Comparison of ENCODE assay signal across 8 cellular contexts in genomic region chrY:7272556-7273195, GRCh38.
DNase-seq lines count a peak whose midpoint lies in the region; ATAC-seq and TF ChIP-seq lines count a peak whose summit lies in the region.

No MANE protein-coding gene starts in this region.

- H3K27me3 ChIP-seq in CD4-positive, alpha-beta T cell (ENCODE audit: control insufficient read depth, insufficient read depth, low read length), result no peaks in the 10 kb centered on the region
- no peaks in the 10 kb centered on the region for H3K27me3 ChIP-seq in thymus (ENCODE audit: control insufficient read depth, insufficient read depth)

- peak overlapping the region; percentile 70 for H3K4me3 ChIP-seq in thymus (ENCODE audit: low read length)

- intact Hi-C loops in CD4-positive, alpha-beta T cell (cut with DNase I, micrococcal nuclease), result loop anchor here (1.0 to 10.0 kb wide), 4 partner anchors 18 to 70 kb away; no protein-coding TSS in a partner anchor

- DNase-seq in CD4-positive, alpha-beta T cell, result peak in 7 of 10 experiments; percentile 42 to 66 (median 48)
- peak; percentile 72 for DNase-seq in activated CD8-positive, alpha-beta T cell treated with anti-CD3 and anti-CD28 coated beads, Interleukin-2, amount 10 ng/mL, durations not matched to agents 7 days and 5 days
- DNase-seq in iPS DF 19.7 (ENCODE audit: low read depth, low spot score), result peak; percentile 23
- no peak for DNase-seq in NCI-H774 (lab: John Stamatoyannopoulos, UW)
- no peak for DNase-seq in effector CD4-positive, alpha-beta T cell

- no peak for ATAC-seq in CD4-positive, alpha-beta T cell (ENCODE audit: poor library complexity)
- ATAC-seq in HG02884 (IDR thresholded peaks at IDR 0.05; ENCODE audit: unreplicated experiment) (peak; percentile 30), GM18502 (IDR thresholded peaks at IDR 0.05; ENCODE audit: poor library complexity, unreplicated experiment) (no peak)
- ATAC-seq in activated CD8-positive, alpha-beta T cell treated with anti-CD3 and anti-CD28 coated beads, Interleukin-2, amount 10 ng/mL, durations not matched to agents 7 days and 5 days, result no peak

- H3K27ac Mint-ChIP-seq in CD4-positive, alpha-beta T cell, result peak overlapping the region; percentile 99
- peak overlapping the region; percentile 97 for H3K27ac Mint-ChIP-seq in activated CD8-positive, alpha-beta T cell treated with anti-CD3 and anti-CD28 coated beads, Interleukin-2, amount 10 ng/mL, durations not matched to agents 7 days and 5 days

- no peaks in the 10 kb centered on the region for H3K36me3 ChIP-seq in thymus (ENCODE audit: control insufficient read depth, insufficient read depth)

- no peaks in the 10 kb centered on the region for H3K9me3 ChIP-seq in CD4-positive, alpha-beta T cell (ENCODE audit: control insufficient read depth, low read length)
- H3K9me3 ChIP-seq in thymus (ENCODE audit: control insufficient read depth), result no peaks in the 10 kb centered on the region

- H3K4me1 ChIP-seq in thymus (ENCODE audit: control insufficient read depth, insufficient read depth, low read length), result no peaks in the 10 kb centered on the region

- H3K9me3 Mint-ChIP-seq in CD4-positive, alpha-beta T cell, result no peaks in the 10 kb centered on the region
- no peaks in the 10 kb centered on the region for H3K9me3 Mint-ChIP-seq in activated CD8-positive, alpha-beta T cell treated with anti-CD3 and anti-CD28 coated beads, Interleukin-2, amount 10 ng/mL, durations not matched to agents 7 days and 5 days (ENCODE audit: insufficient read depth)

- peaks cover 27% of the 10 kb centered on the region for H3K4me1 Mint-ChIP-seq in CD4-positive, alpha-beta T cell (ENCODE audit: low read depth)
- H3K4me1 Mint-ChIP-seq in activated CD8-positive, alpha-beta T cell treated with anti-CD3 and anti-CD28 coated beads, Interleukin-2, amount 10 ng/mL, durations not matched to agents 7 days and 5 days (ENCODE audit: low read depth), result peaks cover 22% of the 10 kb centered on the region

- POLR2A ChIA-PET in CD4-positive, alpha-beta T cell (lab: Charles Lee), result interaction anchor here (0.5 to 4.9 kb wide), 15 partner anchors 8 to 188 kb away, joined by 3 to 40 read pairs (median 5); no protein-coding TSS in a partner anchor
- POLR2A ChIA-PET in activated CD8-positive, alpha-beta T cell treated with anti-CD3 and anti-CD28 coated beads, Interleukin-2, amount 10 ng/mL, durations not matched to agents 7 days and 5 days (lab: Charles Lee), result interaction anchor here (1.0 to 1.4 kb wide), 6 partner anchors 17 to 167 kb away, joined by 3 to 7 read pairs (median 3); no protein-coding TSS in a partner anchor

- H3K27me3 Mint-ChIP-seq in CD4-positive, alpha-beta T cell, result no peaks in the 10 kb centered on the region
- no peaks in the 10 kb centered on the region for H3K27me3 Mint-ChIP-seq in activated CD8-positive, alpha-beta T cell treated with anti-CD3 and anti-CD28 coated beads, Interleukin-2, amount 10 ng/mL, durations not matched to agents 7 days and 5 days (ENCODE audit: low read depth)

- H3K4me3 Mint-ChIP-seq in CD4-positive, alpha-beta T cell, result peak overlapping the region; percentile 97
- peak overlapping the region; percentile 92 for H3K4me3 Mint-ChIP-seq in activated CD8-positive, alpha-beta T cell treated with anti-CD3 and anti-CD28 coated beads, Interleukin-2, amount 10 ng/mL, durations not matched to agents 7 days and 5 days

- WGBS in thymus, result under 1% methylated on average over 24 of the region's 24 CpGs

- CTCF ChIA-PET in CD4-positive, alpha-beta T cell (lab: Charles Lee), result no interaction called here
- CTCF ChIA-PET in activated CD8-positive, alpha-beta T cell treated with anti-CD3 and anti-CD28 coated beads, Interleukin-2, amount 10 ng/mL, durations not matched to agents 7 days and 5 days (lab: Charles Lee), result interaction anchor here (0.6 to 2.8 kb wide), 17 partner anchors 8 to 187 kb away, joined by 3 to 10 read pairs (median 4); no protein-coding TSS in a partner anchor

- TF ChIP-seq CTCF in CD4-positive, alpha-beta T cell (IDR thresholded peaks at IDR 0.05), result peak; percentile 37

- peak overlapping the region; percentile 29 for H3K27ac ChIP-seq in CD4-positive, alpha-beta T cell (ENCODE audit: low read depth, low read length)
- H3K27ac ChIP-seq in thymus (ENCODE audit: low read depth), result peak overlapping the region; percentile 81

- peaks cover 23% of the 10 kb centered on the region for H3K36me3 Mint-ChIP-seq in CD4-positive, alpha-beta T cell (ENCODE audit: low read depth)
- peaks cover 23% of the 10 kb centered on the region for H3K36me3 Mint-ChIP-seq in activated CD8-positive, alpha-beta T cell treated with anti-CD3 and anti-CD28 coated beads, Interleukin-2, amount 10 ng/mL, durations not matched to agents 7 days and 5 days (ENCODE audit: low read depth)

Comparison
In these comparisons a context has a peak if more than half of its experiments do, and no peak if none do; other contexts are left out.
1. DNase-seq: peak in CD4-positive, alpha-beta T cell (7 of 10), activated CD8-positive, alpha-beta T cell treated with anti-CD3 and anti-CD28 coated beads, Interleukin-2, amount 10 ng/mL, durations not matched to agents 7 days and 5 days (single experiment) and iPS DF 19.7 (single experiment); none in NCI-H774 (single experiment) and effector CD4-positive, alpha-beta T cell (single experiment).